18 cellular contexts compared by ENCODE assay signal in the genomic region with DNA sequence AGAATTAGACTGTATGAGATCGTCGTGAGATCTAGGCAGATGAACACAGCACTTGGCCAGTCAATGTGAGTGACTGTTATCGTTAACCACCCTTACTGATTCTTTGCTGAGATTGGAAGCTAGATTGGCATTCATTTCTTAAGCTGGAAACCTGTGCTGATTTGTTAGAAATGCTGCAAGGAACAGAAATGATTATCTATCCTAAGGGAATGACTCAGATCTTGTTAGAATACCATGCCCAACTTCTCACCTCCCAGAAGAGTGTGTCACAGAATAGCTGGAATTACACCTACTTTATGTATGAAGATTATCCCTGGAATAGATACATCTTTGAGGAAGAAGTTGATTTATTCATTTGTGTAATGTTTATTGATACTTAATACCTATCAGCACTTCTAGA.
DNase-seq lines count a peak whose midpoint lies in the region; ATAC-seq and TF ChIP-seq lines count a peak whose summit lies in the region.
"Had no signal": no experiment of that assay in that cellular context is flagged by ENCODE, and none has a peak within 500 bp of the region (broad histone marks: within the 10 kb centered on the region; RNA-seq: fewer than 3 reads in every experiment).

No MANE protein-coding gene starts in this region.

- H3K4me1 ChIP-seq in trophoblast cell (ENCODE audit: control insufficient read depth in 1 of 2, insufficient read depth in 2 of 2, low read length in 2 of 2) = peaks cover 6 to 7% of the 10 kb centered on the region in 2 experiments
- peaks cover 0 to 22% of the 10 kb centered on the region in 2 donors for H3K4me1 ChIP-seq in adrenal gland (replicated peaks in 1 of 2)

- H3K4me3 ChIP-seq in WERI-Rb-1 (ENCODE audit: low read depth, low read length) = no peak overlapping the region
- H3K4me3 ChIP-seq in fibroblast of the aortic adventitia (ENCODE audit: low read depth, low read length) = no peak overlapping the region
- H3K4me3 ChIP-seq in trophoblast cell (ENCODE audit: low read depth, low read length) = no peak overlapping the region
- H3K4me3 ChIP-seq in adrenal gland = no peak overlapping the region

- H3K36me3 ChIP-seq in WERI-Rb-1 (no peaks in the 10 kb centered on the region), trophoblast cell (ENCODE audit: control insufficient read depth in 1 of 2, insufficient read depth in 2 of 2, low read length in 2 of 2) (no peaks in the 10 kb centered on the region), adrenal gland (replicated peaks in 1 of 2) (no peaks in the 10 kb centered on the region)

- no peaks in the 10 kb centered on the region for H3K79me2 ChIP-seq in trophoblast cell (ENCODE audit: control insufficient read depth, insufficient read depth, low read length, poor library complexity)

- H3K27me3 ChIP-seq in WERI-Rb-1 (ENCODE audit: insufficient read depth, low read depth, severe bottlenecking) (no peaks in the 10 kb centered on the region), trophoblast cell (ENCODE audit: insufficient read depth, low read length) (no peaks in the 10 kb centered on the region), adrenal gland (no peaks in the 10 kb centered on the region)

- no peak overlapping the region for H2BK120ac ChIP-seq in trophoblast cell (ENCODE audit: insufficient read depth, low read length, poor library complexity)

- no peak overlapping the region for H2BK12ac ChIP-seq in trophoblast cell (ENCODE audit: low read length)

- no peak overlapping the region for H2BK5ac ChIP-seq in trophoblast cell (ENCODE audit: low read depth, low read length, poor library complexity)

- no peak overlapping the region for H4K91ac ChIP-seq in trophoblast cell (ENCODE audit: low read depth, low read length)

- H3K18ac ChIP-seq in trophoblast cell (ENCODE audit: low read length) = no peak overlapping the region

- intact Hi-C loops in adrenal gland (cut with DNase I) = no loop called here

- H2AFZ ChIP-seq in trophoblast cell (ENCODE audit: insufficient read depth, low read length, poor library complexity) = no peak overlapping the region

- no peak overlapping the region for H3K4me2 ChIP-seq in trophoblast cell (ENCODE audit: low read length)

- no peak overlapping the region for H4K12ac ChIP-seq in trophoblast cell (ENCODE audit: low read depth, low read length)

- WGBS in trophoblast cell (ENCODE audit: extremely low coverage, insufficient coverage, insufficient read length) = no CpG with 5 or more reads among the region's 3 CpGs
- WGBS in adrenal gland, 4 donors = 85 to 94% (median 91%) methylated on average over 3 of the region's 3 CpGs

- TF ChIP-seq CTCF in WERI-Rb-1 (IDR thresholded peaks at IDR 0.05; ENCODE audit: low read depth, low read length) (no peak), fibroblast of the aortic adventitia (IDR thresholded peaks at IDR 0.05; ENCODE audit: insufficient read depth, low read length) (no peak), adrenal gland (IDR thresholded peaks at IDR 0.05) (no peak)

- H3K9ac ChIP-seq in trophoblast cell (ENCODE audit: low read length) = no peak overlapping the region

- no peak overlapping the region for H4K8ac ChIP-seq in trophoblast cell (ENCODE audit: low read depth, low read length)

- peak overlapping the region; percentile 24; the same call in 1 of the 2 replicates for H3K27ac ChIP-seq in WERI-Rb-1
- H3K27ac ChIP-seq in trophoblast cell (ENCODE audit: low read depth, low read length) = no peak overlapping the region
- H3K27ac ChIP-seq in adrenal gland = no peak overlapping the region

- no peak overlapping the region for H3K14ac ChIP-seq in trophoblast cell (ENCODE audit: low read length)

- ATAC-seq in GM21825 (IDR thresholded peaks at IDR 0.05; ENCODE audit: unreplicated experiment) = no peak

- DNase-seq in GM03348 (ENCODE audit: low spot score) = peak; percentile 14
- no peak for DNase-seq in WERI-Rb-1
- DNase-seq in fibroblast of the aortic adventitia (ENCODE audit: low read depth) = peak; percentile 15
- peak; percentile 34 to 86 for DNase-seq in trophoblast cell
- no peak for DNase-seq in adrenal gland
- no peak for DNase-seq in activated CD4-positive, alpha-beta T cell treated with anti-CD3 and anti-CD28 coated beads for 1 hour
- no peak for DNase-seq in islet precursor cell
- DNase-seq: ACHN; C1 segment of cervical spinal cord; CD8-positive, alpha-beta memory T cell; DMS79; Kasumi-1; MM.1S; NCI-H1092; NCI-H2081; OCI-M1; SHP77 treated with DMSO at 0.1 percent for 48 hours had no signal

- TF ChIP-seq POLR2A in adrenal gland (IDR thresholded peaks at IDR 0.05) = no peak

- H3K79me1 ChIP-seq in trophoblast cell (ENCODE audit: low read length) = no peaks in the 10 kb centered on the region

- no peak overlapping the region for H2AK5ac ChIP-seq in trophoblast cell (ENCODE audit: low read length)

- H3K9me3 ChIP-seq in WERI-Rb-1 (ENCODE audit: severe bottlenecking) (no peaks in the 10 kb centered on the region), trophoblast cell (ENCODE audit: insufficient read depth, low read depth, low read length) (peaks cover 1% of the 10 kb centered on the region), adrenal gland (replicated peaks in 1 of 3) (no peaks in the 10 kb centered on the region)

- peak overlapping the region; percentile 84 for H3K23ac ChIP-seq in trophoblast cell (ENCODE audit: low read length)

- no peak overlapping the region for H3K4ac ChIP-seq in trophoblast cell (ENCODE audit: low read depth, low read length)

Comparison
In these comparisons a context has a peak if more than half of its experiments do, and no peak if none do; other contexts are left out.
1. DNase-seq: peak in GM03348 (single experiment), fibroblast of the aortic adventitia (single experiment) and trophoblast cell (2 of 2); none in WERI-Rb-1 (single experiment), adrenal gland (0 of 7), activated CD4-positive, alpha-beta T cell treated with anti-CD3 and anti-CD28 coated beads for 1 hour (single experiment) and islet precursor cell (single experiment).